In the genomic region with DNA sequence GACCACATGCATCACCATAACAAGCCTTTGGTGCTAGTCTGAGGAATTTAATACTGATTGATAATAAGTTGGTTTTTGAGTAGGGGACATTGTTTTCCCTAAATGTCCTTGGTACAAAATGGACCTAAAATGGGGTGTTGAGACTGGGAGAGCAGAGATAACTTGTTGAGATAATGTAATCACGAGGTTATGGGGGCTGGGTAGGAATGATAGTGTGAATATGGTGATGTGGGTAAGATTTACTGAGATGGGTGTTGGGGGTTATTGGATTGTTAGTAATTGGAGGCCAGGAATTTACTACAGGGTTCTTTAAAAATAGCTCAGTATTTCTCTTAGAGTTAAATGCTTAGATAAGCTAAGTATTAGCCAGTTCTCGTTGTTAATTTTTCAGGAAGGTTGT, we compare ENCODE assay signal across 14 cellular contexts.
"Had no signal": no experiment of that assay in that cellular context is flagged by ENCODE, and none has a peak within 500 bp of the region (broad histone marks: within the 10 kb centered on the region; RNA-seq: fewer than 3 reads in every experiment).

No MANE protein-coding gene starts in this region.

- H3K4me3 Mint-ChIP-seq: naive B cell, neural progenitor cell had no signal

- H3K27me3 ChIP-seq: gastrocnemius medialis, heart right ventricle, neural progenitor cell, ovary had no signal

- H3K36me3 Mint-ChIP-seq: naive B cell had no signal

- H2AFZ ChIP-seq: neural progenitor cell had no signal

- H3K27ac ChIP-seq: neural progenitor cell, ovary, thoracic aorta had no signal

- H3K36me3 ChIP-seq: gastrocnemius medialis, heart right ventricle, neural progenitor cell, ovary, thoracic aorta had no signal

- H3K27ac Mint-ChIP-seq: naive B cell, neural progenitor cell had no signal

- DNase-seq: activated CD4-positive, alpha-beta T cell treated with anti-CD3 and anti-CD28 coated beads, Interleukin-2, amount 50 U/mL, for 1 hour; activated naive CD4-positive, alpha-beta T cell; activated T-cell treated with anti-CD3 and anti-CD28 coated beads for 4 hours; aorta; cerebellar nuclear complex; effector memory CD4-positive, alpha-beta T cell; gastrocnemius medialis; heart right ventricle; naive B cell; ovary; stimulated activated CD4-positive, alpha-beta T cell treated with anti-CD3 and anti-CD28 coated beads, Interleukin-12 subunit alpha, Interleukin-12 subunit beta, amount 100 ng/mL, for 4 hours; stimulated activated CD4-positive, alpha-beta T cell treated with anti-CD3 and anti-CD28 coated beads, Interleukin-2, amount 100 ng/mL, for 24 hours had no signal

- H3K9me3 ChIP-seq: gastrocnemius medialis, heart right ventricle, ovary, thoracic aorta had no signal

- H3K9me3 Mint-ChIP-seq: naive B cell had no signal

- H3K4me2 ChIP-seq: neural progenitor cell had no signal

- H3K4me3 ChIP-seq: gastrocnemius medialis, neural progenitor cell, ovary, thoracic aorta had no signal

- H3K9ac ChIP-seq: neural progenitor cell had no signal

- H3K27me3 Mint-ChIP-seq: naive B cell had no signal
